Comparison of ENCODE assay signal across 24 cellular contexts in the genomic region with DNA sequence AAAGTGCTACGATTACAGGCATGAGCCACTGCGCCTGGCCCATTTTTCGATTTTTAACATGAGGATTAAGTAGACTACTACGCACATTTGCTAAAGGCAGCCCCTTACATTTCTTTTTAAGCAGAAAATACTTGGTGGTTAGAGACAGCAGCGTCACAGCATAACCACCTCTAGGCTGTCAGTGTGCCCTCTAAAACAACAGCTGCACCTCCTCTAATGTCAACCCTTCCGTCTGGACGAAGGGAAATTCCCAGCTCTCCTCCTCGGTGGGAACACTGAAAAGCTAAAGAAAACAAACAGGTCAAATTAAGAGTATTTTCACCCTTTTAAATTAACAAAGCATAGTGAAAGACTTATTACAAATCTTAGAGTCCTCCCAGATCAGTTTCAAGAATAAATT. TPM values are rescaled to one million over a fixed set of nuclear protein-coding genes. Genes with fewer than 3 reads are reported as not detected.
DNase-seq lines count a peak whose midpoint lies in the region; ATAC-seq and TF ChIP-seq lines count a peak whose summit lies in the region.
"Had no signal": no experiment of that assay in that cellular context is flagged by ENCODE, and none has a peak within 500 bp of the region (broad histone marks: within the 10 kb centered on the region; RNA-seq: fewer than 3 reads in every experiment).

No MANE protein-coding gene starts in this region.

- H3K4me1 Mint-ChIP-seq in IgD-negative memory B cell (peaks cover 0 to 2% (median 0%) of the 10 kb centered on the region in 3 donors), brain (peaks cover 15% of the 10 kb centered on the region), mesothelial cell of epicardium (peaks cover 2% of the 10 kb centered on the region), osteocyte (ENCODE audit: unreplicated experiment) (peaks cover 14% of the 10 kb centered on the region)
- H3K4me1 Mint-ChIP-seq in stimulated activated naive B cell treated with anti-CD40 and anti-IgM and Interleukin-4, amounts not matched to agents 10 μg/mL and 1 μg/mL and 100 μg/mL, for 72 hours, result peaks cover 4 to 9% of the 10 kb centered on the region in 2 donors
- H3K4me1 Mint-ChIP-seq: CD4-positive, alpha-beta memory T cell; GM23338 had no signal

- no peak for DNase-seq in mesothelial cell of epicardium (ENCODE audit: low spot score in 2 of 2, unreplicated experiment in 2 of 2)
- DNase-seq in osteocyte (ENCODE audit: extremely low spot score, unreplicated experiment), result no peak
- no peak for DNase-seq in activated T-cell treated with anti-CD3 and anti-CD28 coated beads, Interleukin-2, amount 50 U/mL, for 1 hour
- no peak for DNase-seq in tibial artery
- DNase-seq in stimulated activated naive B cell treated with anti-CD40 and anti-IgM and Interleukin-4, amounts not matched to agents 10 μg/mL and 1 μg/mL and 100 μg/mL, for 72 hours, result no peak
- DNase-seq: CD4-positive, alpha-beta memory T cell; DMS153; GF-D8; HCEC 1CT; NCI-H1417 treated with DMSO at 0.1 percent for 48 hours; NCI-H1930; NCI-H226; NCI-H524; PC-9; SIG-M5 had no signal

- H3K4me3 Mint-ChIP-seq in IgD-negative memory B cell (no peak overlapping the region), brain (no peak overlapping the region), mesothelial cell of epicardium (no peak overlapping the region), osteocyte (ENCODE audit: unreplicated experiment) (no peak overlapping the region)
- H3K4me3 Mint-ChIP-seq in stimulated activated naive B cell treated with anti-CD40 and anti-IgM and Interleukin-4, amounts not matched to agents 10 μg/mL and 1 μg/mL and 100 μg/mL, for 72 hours, result no peak overlapping the region
- H3K4me3 Mint-ChIP-seq: CD4-positive, alpha-beta memory T cell; GM23338 had no signal

- no peak overlapping the region for H3K27ac ChIP-seq in tibial artery
- H3K27ac ChIP-seq: A549, BLaER1, PC-9, RWPE1 had no signal

- no peaks in the 10 kb centered on the region for H3K27me3 ChIP-seq in tibial artery
- H3K27me3 ChIP-seq: BLaER1 had no signal

- H3K36me3 Mint-ChIP-seq in IgD-negative memory B cell (no peaks in the 10 kb centered on the region), brain (peaks cover 12% of the 10 kb centered on the region), mesothelial cell of epicardium (peaks cover 7% of the 10 kb centered on the region), osteocyte (ENCODE audit: unreplicated experiment) (peaks cover 5% of the 10 kb centered on the region)
- peaks cover 0 to 5% of the 10 kb centered on the region in 2 donors for H3K36me3 Mint-ChIP-seq in stimulated activated naive B cell treated with anti-CD40 and anti-IgM and Interleukin-4, amounts not matched to agents 10 μg/mL and 1 μg/mL and 100 μg/mL, for 72 hours
- H3K36me3 Mint-ChIP-seq: CD4-positive, alpha-beta memory T cell had no signal

- intact Hi-C loops in tibial artery (cut with DNase I; ENCODE audit: low total_unique reads), result no loop called here

- TF ChIP-seq CTCF in brain (conservative IDR thresholded peaks at IDR 0.05), result no peak
- no peak for TF ChIP-seq CTCF in mesothelial cell of epicardium (IDR thresholded peaks at IDR 0.05; ENCODE audit: unreplicated experiment)
- TF ChIP-seq CTCF in osteocyte (IDR thresholded peaks at IDR 0.05), result no peak
- TF ChIP-seq CTCF in tibial artery (IDR thresholded peaks at IDR 0.05), result no peak

- no peak overlapping the region for H3K4me3 ChIP-seq in tibial artery
- H3K4me3 ChIP-seq: A549, BLaER1, GM23338, PC-9 had no signal

- no peaks in the 10 kb centered on the region for H3K36me3 ChIP-seq in tibial artery

- no peaks in the 10 kb centered on the region for H3K4me1 ChIP-seq in tibial artery
- H3K4me1 ChIP-seq: A549, BLaER1 had no signal

- H3K9me3 ChIP-seq in tibial artery, result no peaks in the 10 kb centered on the region

- H3K9me3 Mint-ChIP-seq in IgD-negative memory B cell (no peaks in the 10 kb centered on the region), brain (peaks cover 2 to 13% (median 5%) of the 10 kb centered on the region in 5 experiments), mesothelial cell of epicardium (no peaks in the 10 kb centered on the region), osteocyte (ENCODE audit: unreplicated experiment) (no peaks in the 10 kb centered on the region)
- H3K9me3 Mint-ChIP-seq in stimulated activated naive B cell treated with anti-CD40 and anti-IgM and Interleukin-4, amounts not matched to agents 10 μg/mL and 1 μg/mL and 100 μg/mL, for 72 hours, result no peaks in the 10 kb centered on the region

- no peak for ATAC-seq in HG03442 (IDR thresholded peaks at IDR 0.05; ENCODE audit: unreplicated experiment)
- ATAC-seq in stimulated activated naive B cell treated with anti-CD40 and anti-IgM and Interleukin-4, amounts not matched to agents 10 μg/mL and 1 μg/mL and 100 μg/mL, for 72 hours (replicated peaks), result no peak
- ATAC-seq: A549, GM23338, HepG2 had no signal

- peak overlapping the region in 2 of 3 donors; percentile 5 to 71 for H3K27ac Mint-ChIP-seq in IgD-negative memory B cell
- H3K27ac Mint-ChIP-seq in brain, result peak overlapping the region in 3 of 5 experiments; percentile 17 to 94 (median 91)
- H3K27ac Mint-ChIP-seq in mesothelial cell of epicardium, result peak overlapping the region; percentile 62
- peak overlapping the region; percentile 19 for H3K27ac Mint-ChIP-seq in osteocyte (ENCODE audit: unreplicated experiment)
- H3K27ac Mint-ChIP-seq in stimulated activated naive B cell treated with anti-CD40 and anti-IgM and Interleukin-4, amounts not matched to agents 10 μg/mL and 1 μg/mL and 100 μg/mL, for 72 hours, result no peak overlapping the region
- H3K27ac Mint-ChIP-seq: CD4-positive, alpha-beta memory T cell; GM23338 had no signal

- H3K27me3 Mint-ChIP-seq in IgD-negative memory B cell (no peaks in the 10 kb centered on the region), brain (peaks cover 3% of the 10 kb centered on the region), mesothelial cell of epicardium (ENCODE audit: low read depth) (no peaks in the 10 kb centered on the region), osteocyte (ENCODE audit: unreplicated experiment) (no peaks in the 10 kb centered on the region)
- H3K27me3 Mint-ChIP-seq in stimulated activated naive B cell treated with anti-CD40 and anti-IgM and Interleukin-4, amounts not matched to agents 10 μg/mL and 1 μg/mL and 100 μg/mL, for 72 hours, result no peaks in the 10 kb centered on the region
- H3K27me3 Mint-ChIP-seq: CD4-positive, alpha-beta memory T cell had no signal

RNA-seq across cellular contexts. Expression of a gene that starts 47.9 kb away (rescaled TPM):
- polyA plus RNA-seq in IgD-negative memory B cell (122 TPM), brain (ENCODE audit: insufficient read depth, low read depth, low replicate concordance) (233 TPM)
- total RNA-seq in mesothelial cell of epicardium (164 to 172 TPM (median 165 TPM) in 3 replicates), osteocyte (84.7 and 97.2 TPM in 2 replicates)

RNA-seq across cellular contexts. Expression of a gene that starts 48.7 kb away (rescaled TPM):
- 0.45 TPM for polyA plus RNA-seq in IgD-negative memory B cell
- polyA plus RNA-seq in brain (ENCODE audit: insufficient read depth, low read depth, low replicate concordance), result 3.0 TPM
- 9.3 to 9.8 TPM (median 9.7 TPM) in 3 replicates for total RNA-seq in mesothelial cell of epicardium
- 8.6 and 10.1 TPM in 2 replicates for total RNA-seq in osteocyte

RNA-seq across cellular contexts. Expression of a gene that starts 52.1 kb away (rescaled TPM):
- not detected for polyA plus RNA-seq in IgD-negative memory B cell
- polyA plus RNA-seq in brain (ENCODE audit: insufficient read depth, low read depth, low replicate concordance), result 1.4 TPM
- 0.18 to 0.70 TPM (median 0.38 TPM) in 3 replicates for total RNA-seq in mesothelial cell of epicardium
- total RNA-seq in osteocyte, result not detected in 2 replicates
- total RNA-seq: CD4-positive, alpha-beta memory T cell; MCF 10A; PC-9 had no signal
- polyA plus RNA-seq: CD4-positive, alpha-beta memory T cell had no signal
